In genomic region chr11:111528557-111528956, GRCh38 we compare ENCODE assay signal across 13 cellular contexts. TPM values are rescaled to one million over a fixed set of nuclear protein-coding genes. Genes with fewer than 3 reads are reported as not detected.
A peak's percentile ranks its signal among the peaks of the same experiment; 100 is the strongest.
DNase-seq lines count a peak whose midpoint lies in the region; ATAC-seq, FAIRE-seq and TF ChIP-seq lines count a peak whose summit lies in the region.
"Had no signal": no experiment of that assay in that cellular context is flagged by ENCODE, and none has a peak within 500 bp of the region (broad histone marks: within the 10 kb centered on the region; RNA-seq: fewer than 3 reads in every experiment).

No MANE protein-coding gene starts in this region.

- intact Hi-C loops in Panc1 (cut with micrococcal nuclease; ENCODE audit: unreplicated experiment): no loop called here

- no peak for TF ChIP-seq POLR2A in GM12892 (IDR thresholded peaks at IDR 0.05; ENCODE audit: low read depth, low read length)

- peaks cover 7% of the 10 kb centered on the region for H3K27me3 Mint-ChIP-seq in endodermal cell (ENCODE audit: insufficient read depth)
- no peaks in the 10 kb centered on the region for H3K27me3 Mint-ChIP-seq in nephron progenitor cell (ENCODE audit: low read depth, poor library complexity)

- H3K4me3 Mint-ChIP-seq in endodermal cell (no peak overlapping the region), nephron progenitor cell (no peak overlapping the region)

- H3K27ac Mint-ChIP-seq in endodermal cell (no peak overlapping the region), nephron progenitor cell (no peak overlapping the region)

- DNase-seq in AG09309 (ENCODE audit: low read depth): no peak
- no peak for DNase-seq in GM12892 (ENCODE audit: insufficient read length)
- DNase-seq in Panc1 (ENCODE audit: low read depth, low spot score): no peak
- DNase-seq in endodermal cell: no peak
- DNase-seq in nephron progenitor cell: no peak
- no peak for DNase-seq in substantia nigra (lab: John Stamatoyannopoulos, UW)
- DNase-seq: dorsolateral prefrontal cortex, NCI-H2107, small intestine had no signal

- no TSS peak for BruUV-seq in Panc1 (replicated peaks; lab: Mats Ljungman, UMichigan)

- H3K4me1 Mint-ChIP-seq in endodermal cell (no peaks in the 10 kb centered on the region), nephron progenitor cell (no peaks in the 10 kb centered on the region)

- peak; percentile 73 for FAIRE-seq in GM12892 (lab: Jason Lieb, UNC)
- FAIRE-seq: small intestine had no signal

- H3K27me3 ChIP-seq in Panc1 (ENCODE audit: control insufficient read depth, insufficient read depth, low read length) (no peaks in the 10 kb centered on the region; the same call in 1 of the 2 replicates), endodermal cell (ENCODE audit: control insufficient read depth, insufficient read depth, low read length, poor library complexity, severe bottlenecking) (peaks cover 7% of the 10 kb centered on the region)
- H3K27me3 ChIP-seq: dorsolateral prefrontal cortex had no signal

- no peaks in the 10 kb centered on the region for H3K36me3 ChIP-seq in Panc1 (ENCODE audit: control insufficient read depth, insufficient read depth, low read length)
- no peaks in the 10 kb centered on the region for H3K36me3 ChIP-seq in endodermal cell (ENCODE audit: control insufficient read depth, insufficient read depth, low read length)

- in situ Hi-C loops in Panc1 (cut with HindIII; ENCODE audit: low pct_unique_long_range_greater_than_20kb, low sequenced_read_pairs): no loop called here

- H3K36me3 Mint-ChIP-seq in endodermal cell (ENCODE audit: low read depth): no peaks in the 10 kb centered on the region
- no peaks in the 10 kb centered on the region for H3K36me3 Mint-ChIP-seq in nephron progenitor cell (ENCODE audit: low read depth)

- no peak for ATAC-seq in Panc1
- no peak for ATAC-seq in GM19455 (IDR thresholded peaks at IDR 0.05; ENCODE audit: unreplicated experiment)
- no peak for ATAC-seq in HG02759 (IDR thresholded peaks at IDR 0.05; ENCODE audit: unreplicated experiment)

- H3K9ac ChIP-seq in endodermal cell (ENCODE audit: extremely low read depth, low read length, poor library complexity, severe bottlenecking): no peak overlapping the region

- POLR2A ChIA-PET in Panc1 (lab: Charles Lee): no interaction called here

- H3K9me3 Mint-ChIP-seq in endodermal cell (no peaks in the 10 kb centered on the region), nephron progenitor cell (no peaks in the 10 kb centered on the region)

- no peak overlapping the region for H3K4me3 ChIP-seq in AG09309 (ENCODE audit: control insufficient read depth, low read depth, low read length)
- H3K4me3 ChIP-seq in Panc1 (ENCODE audit: low read depth in 2 of 2, low read length in 2 of 2): no peak overlapping the region
- H3K4me3 ChIP-seq in endodermal cell (ENCODE audit: low read length): no peak overlapping the region
- H3K4me3 ChIP-seq: dorsolateral prefrontal cortex had no signal

- H3K9me3 ChIP-seq in Panc1 (ENCODE audit: control insufficient read depth, insufficient read depth, low read depth, low read length): no peaks in the 10 kb centered on the region
- no peaks in the 10 kb centered on the region for H3K9me3 ChIP-seq in endodermal cell (ENCODE audit: control insufficient read depth, low read length)

- H3K4me1 ChIP-seq in Panc1 (ENCODE audit: control insufficient read depth, insufficient read depth, low read length) (peaks cover 4% of the 10 kb centered on the region; the same call in 1 of the 2 replicates), endodermal cell (ENCODE audit: control insufficient read depth, insufficient read depth, low read length) (no peaks in the 10 kb centered on the region)

- H3K27ac ChIP-seq in Panc1 (ENCODE audit: low read length) (no peak overlapping the region), endodermal cell (ENCODE audit: low read depth, low read length) (no peak overlapping the region), substantia nigra (ENCODE audit: low read depth, low read length, poor library complexity, severe bottlenecking) (no peak overlapping the region)

- WGBS in endodermal cell (ENCODE audit: insufficient coverage in 1 of 2, insufficient read length in 1 of 2), 2 experiments: 88% methylated on average over 1 of the region's 1 CpG; no CpG with 5 or more reads in 1 of the 2 experiments

- CTCF ChIA-PET in Panc1 (lab: Charles Lee): no interaction called here

- TF ChIP-seq CTCF in AG09309 (IDR thresholded peaks at IDR 0.05; ENCODE audit: control insufficient read depth, insufficient read depth, low read depth, low read length, missing control alignments): peak; percentile 7
- peak; percentile 35; the same call in 1 of the 2 replicates for TF ChIP-seq CTCF in Panc1 (IDR thresholded peaks at IDR 0.05)
- peak; percentile 37 for TF ChIP-seq CTCF in endodermal cell (conservative IDR thresholded peaks at IDR 0.05)
- TF ChIP-seq CTCF in nephron progenitor cell (IDR thresholded peaks at IDR 0.05): no peak

RNA-seq across cellular contexts. Expression of gene LAYN, which starts 12.0 kb away (rescaled TPM):
- polyA plus RNA-seq in GM12892 (2012; ENCODE audit: missing spikeins): 0.49 TPM
- total RNA-seq in Panc1 (2021; ENCODE audit: unreplicated experiment) (3.6 TPM), endodermal cell (1 to 10 TPM; 1.1 to 1.5 TPM)
- 3.7 TPM for polyA plus RNA-seq in Panc1 (2012; ENCODE audit: insufficient read length)
- 3.4 TPM for polyA plus RNA-seq in endodermal cell (2013, experiment 1 of 2)
- 1.6 TPM for polyA plus RNA-seq in endodermal cell (2013, experiment 2 of 2)

RNA-seq across cellular contexts. Expression of gene HOATZ, which starts 14.0 kb away (rescaled TPM):
- polyA plus RNA-seq in GM12892 (2012; ENCODE audit: missing spikeins): not detected
- total RNA-seq in Panc1 (2021; ENCODE audit: unreplicated experiment) (not detected), endodermal cell (under 1 TPM in 1 of 2 donors, not detected in 1; 0.89 TPM)
- polyA plus RNA-seq in Panc1 (2012; ENCODE audit: insufficient read length): not detected
- polyA plus RNA-seq in endodermal cell (2013, experiment 1 of 2): 0.36 TPM
- 0.41 TPM for polyA plus RNA-seq in endodermal cell (2013, experiment 2 of 2)
- total RNA-seq: Daoy; T-helper 1 cell treated with Interleukin-12 subunit alpha and Interleukin-12 subunit beta and Interleukin-4 antibody, amounts not matched to agents 30 ng/mL and 1 ng/mL, for 36 hours had no signal
- polyA plus RNA-seq: small intestine had no signal

RNA-seq across cellular contexts. Expression of gene BTG4, which starts 16.4 kb away (rescaled TPM):
- not detected for polyA plus RNA-seq in GM12892 (2012; ENCODE audit: missing spikeins)
- total RNA-seq in Panc1 (2021; ENCODE audit: unreplicated experiment) (not detected), endodermal cell (not detected)
- polyA plus RNA-seq in Panc1 (2012; ENCODE audit: insufficient read length): not detected
- not detected for polyA plus RNA-seq in endodermal cell (2013, experiment 1 of 2)
- not detected for polyA plus RNA-seq in endodermal cell (2013, experiment 2 of 2)
- total RNA-seq: Daoy; T-helper 1 cell treated with Interleukin-12 subunit alpha and Interleukin-12 subunit beta and Interleukin-4 antibody, amounts not matched to agents 30 ng/mL and 1 ng/mL, for 36 hours had no signal
- polyA plus RNA-seq: small intestine had no signal
